In genomic region chr17:81959362-81960129, GRCh38 we compare ENCODE assay signal across 9 cellular contexts. TPM values are rescaled to one million over a fixed set of nuclear protein-coding genes. Genes with fewer than 3 reads are reported as not detected.
DNase-seq lines count a peak whose midpoint lies in the region; ATAC-seq and TF ChIP-seq lines count a peak whose summit lies in the region.
"Had no signal": no experiment of that assay in that cellular context is flagged by ENCODE, and none has a peak within 500 bp of the region (broad histone marks: within the 10 kb centered on the region; RNA-seq: fewer than 3 reads in every experiment).

No MANE protein-coding gene starts in this region.

- H4K20me1 ChIP-seq in H9 (ENCODE audit: control insufficient read depth, insufficient read depth, insufficient read length): no peaks in the 10 kb centered on the region

- H3K36me3 ChIP-seq in CD8-positive, alpha-beta memory T cell (ENCODE audit: insufficient read depth, low read length): no peaks in the 10 kb centered on the region
- peaks cover 0 to 3% of the 10 kb centered on the region in 2 experiments for H3K36me3 ChIP-seq in trophoblast cell (ENCODE audit: control insufficient read depth in 1 of 2, insufficient read depth in 2 of 2, low read length in 2 of 2)
- H3K36me3 ChIP-seq in upper lobe of left lung: no peaks in the 10 kb centered on the region

- no peak overlapping the region for H2BK20ac ChIP-seq in H9 (ENCODE audit: low read depth, low read length, poor library complexity, severe bottlenecking)

- no peak overlapping the region for H3K23ac ChIP-seq in H9 (ENCODE audit: insufficient read length, low read depth, low read length)
- no peak overlapping the region for H3K23ac ChIP-seq in trophoblast cell (ENCODE audit: low read length)

- H3K4me1 Mint-ChIP-seq in CD8-positive, alpha-beta memory T cell: peaks cover 6 to 18% (median 7%) of the 10 kb centered on the region in 3 donors
- peaks cover 9 to 14% of the 10 kb centered on the region in 2 experiments for H3K4me1 Mint-ChIP-seq in H9

- peak overlapping the region; percentile 63 for H4K12ac ChIP-seq in trophoblast cell (ENCODE audit: low read depth, low read length)

- no peak overlapping the region for H2BK15ac ChIP-seq in H9 (ENCODE audit: low read depth, low read length)

- POLR2A ChIA-PET in CD8-positive, alpha-beta memory T cell (lab: Charles Lee): interaction anchor here (0.6 to 2.4 kb wide), 7 partner anchors 9 to 139 kb away, joined by 3 to 12 read pairs (median 5); partner anchors contain the start of genes CENPX, DCXR and LRRC45

- peak overlapping the region in 1 of 7 donors; percentile 43 for H3K4me3 Mint-ChIP-seq in CD8-positive, alpha-beta memory T cell
- peak overlapping the region; percentile 17 to 59; a peak in 1 of 5 replicates for H3K4me3 Mint-ChIP-seq in H9

- peaks cover 23 to 29% of the 10 kb centered on the region in 2 donors for H3K27me3 Mint-ChIP-seq in CD8-positive, alpha-beta memory T cell
- H3K27me3 Mint-ChIP-seq in H9 (ENCODE audit: low read depth): peaks cover 73% of the 10 kb centered on the region

- H3K79me2 ChIP-seq in H9 (ENCODE audit: insufficient read depth, low read length): no peaks in the 10 kb centered on the region
- peaks cover 3% of the 10 kb centered on the region for H3K79me2 ChIP-seq in trophoblast cell (ENCODE audit: control insufficient read depth, insufficient read depth, low read length, poor library complexity)

- H3K14ac ChIP-seq in H9 (ENCODE audit: insufficient read depth, low read length) (no peak overlapping the region; the same call in 1 of the 2 replicates), trophoblast cell (ENCODE audit: low read length) (peak overlapping the region; percentile 28)

- H3K56ac ChIP-seq in H9 (ENCODE audit: insufficient read length, low read depth, low read length): no peak overlapping the region

- no peak overlapping the region for H4K8ac ChIP-seq in H9 (replicated peaks; ENCODE audit: insufficient read length, low read depth, low read length)
- peak overlapping the region; percentile 55 for H4K8ac ChIP-seq in trophoblast cell (ENCODE audit: low read depth, low read length)

- no peak overlapping the region for H2AK5ac ChIP-seq in H9 (ENCODE audit: insufficient read length, low read length)
- peak overlapping the region; percentile 49 for H2AK5ac ChIP-seq in trophoblast cell (ENCODE audit: low read length)

- H2BK12ac ChIP-seq in H9 (ENCODE audit: insufficient read length, low read depth, low read length): no peak overlapping the region
- H2BK12ac ChIP-seq in trophoblast cell (ENCODE audit: low read length): peak overlapping the region; percentile 45

- ATAC-seq in upper lobe of left lung (ENCODE audit: low FRiP score in 2 of 2): peak; percentile 72 to 90

- no peak overlapping the region for H3K27ac Mint-ChIP-seq in CD8-positive, alpha-beta memory T cell
- no peak overlapping the region for H3K27ac Mint-ChIP-seq in H9

- peaks cover 3% of the 10 kb centered on the region for H3K23me2 ChIP-seq in H9 (ENCODE audit: insufficient read length, low read depth, low read length, poor library complexity, severe bottlenecking)

- H2AFZ ChIP-seq in H9 (ENCODE audit: low read length) (no peak overlapping the region), trophoblast cell (ENCODE audit: insufficient read depth, low read length, poor library complexity) (peak overlapping the region; percentile 79)

- no CpG with 5 or more reads among the region's 112 CpGs for WGBS in H9 (ENCODE audit: extremely low coverage, insufficient read length, low lambda C conversion rate)
- no CpG with 5 or more reads among the region's 112 CpGs for WGBS in trophoblast cell (ENCODE audit: extremely low coverage, insufficient coverage, insufficient read length)
- WGBS in upper lobe of left lung, 2 donors: 0% methylated on average over 2 to 10 of the region's 112 CpGs

- H3K9me3 Mint-ChIP-seq in CD8-positive, alpha-beta memory T cell: no peaks in the 10 kb centered on the region
- H3K9me3 Mint-ChIP-seq in H9: peaks cover 0 to 4% of the 10 kb centered on the region in 2 experiments; a peak in 1 of 5 replicates

- peak; percentile 51; the same call in 2 of the 3 replicates for TF ChIP-seq CTCF in H9 (conservative IDR thresholded peaks at IDR 0.05)
- peak; percentile 79 to 100 (median 99) for TF ChIP-seq CTCF in upper lobe of left lung (IDR thresholded peaks at IDR 0.05)

- no peak for TF ChIP-seq EP300 in upper lobe of left lung (IDR thresholded peaks at IDR 0.05)

- H3K79me1 ChIP-seq in H9 (ENCODE audit: insufficient read depth, low read depth, low read length, poor library complexity, severe bottlenecking): no peaks in the 10 kb centered on the region
- H3K79me1 ChIP-seq in trophoblast cell (ENCODE audit: low read length): peaks cover 13% of the 10 kb centered on the region

- H3K4ac ChIP-seq in H9 (ENCODE audit: low read depth, low read length) (no peak overlapping the region), trophoblast cell (ENCODE audit: low read depth, low read length) (peak overlapping the region; percentile 51)

- DNase-seq in CD8-positive, alpha-beta memory T cell: peak; percentile 80 to 86 (median 82)
- peak; percentile 83 for DNase-seq in H9
- DNase-seq in activated T-helper 9 cell treated with anti-CD3 and anti-CD28 coated beads, Interleukin-2, amount 50 U/mL, for 16 hours (ENCODE audit: low read depth): peak; percentile 75
- DNase-seq in germinal center (ENCODE audit: low spot score): peak; percentile 74
- peak in 1 of 2 donors; percentile 79 for DNase-seq in trophoblast cell
- DNase-seq in upper lobe of left lung: peak; percentile 79 to 97
- DNase-seq in H4 (ENCODE audit: low spot score): no peak

- TF ChIP-seq POLR2A in upper lobe of left lung (IDR thresholded peaks at IDR 0.05): no peak

- H4K5ac ChIP-seq in H9 (ENCODE audit: insufficient read length, low read depth, low read length): no peak overlapping the region

- peak overlapping the region; percentile 16 for H3K27ac ChIP-seq in CD8-positive, alpha-beta memory T cell (ENCODE audit: low read depth, low read length)
- H3K27ac ChIP-seq in H9 (ENCODE audit: insufficient read length, low read depth, low read length) (no peak overlapping the region), trophoblast cell (ENCODE audit: low read depth, low read length) (no peak overlapping the region), upper lobe of left lung (peak overlapping the region in 1 of 4 donors; percentile 49)

- peaks cover 13% of the 10 kb centered on the region for H3K27me3 ChIP-seq in CD8-positive, alpha-beta memory T cell (ENCODE audit: insufficient read depth, low read length, poor library complexity, severe bottlenecking)
- H3K27me3 ChIP-seq in H9 (ENCODE audit: insufficient read depth, low read length): peaks cover 41% of the 10 kb centered on the region; the same call in 1 of the 2 replicates
- peaks cover 35% of the 10 kb centered on the region for H3K27me3 ChIP-seq in trophoblast cell (ENCODE audit: insufficient read depth, low read length)
- peaks cover 1 to 43% (median 17%) of the 10 kb centered on the region in 4 donors for H3K27me3 ChIP-seq in upper lobe of left lung

- no peak overlapping the region for H2BK5ac ChIP-seq in H9 (ENCODE audit: insufficient read length, low read length)
- no peak overlapping the region for H2BK5ac ChIP-seq in trophoblast cell (ENCODE audit: low read depth, low read length, poor library complexity)

- H3K36me3 Mint-ChIP-seq in CD8-positive, alpha-beta memory T cell: no peaks in the 10 kb centered on the region
- H3K36me3 Mint-ChIP-seq in H9 (ENCODE audit: insufficient read depth in 1 of 3, low read depth in 3 of 3): no peaks in the 10 kb centered on the region; a peak in 1 of 7 replicates

- H3K9me3 ChIP-seq in CD8-positive, alpha-beta memory T cell (ENCODE audit: low read length): no peaks in the 10 kb centered on the region
- H3K9me3 ChIP-seq in H9 (ENCODE audit: control insufficient read depth, low read depth, low read length) (no peaks in the 10 kb centered on the region), trophoblast cell (ENCODE audit: insufficient read depth, low read depth, low read length) (no peaks in the 10 kb centered on the region), upper lobe of left lung (no peaks in the 10 kb centered on the region)

- H3K9ac ChIP-seq in H9 (ENCODE audit: extremely low read depth, insufficient read length, low read length): no peak overlapping the region
- no peak overlapping the region for H3K9ac ChIP-seq in trophoblast cell (ENCODE audit: low read length)

- CTCF ChIA-PET in CD8-positive, alpha-beta memory T cell (lab: Charles Lee): interaction anchor here (0.7 to 4.8 kb wide), 34 partner anchors 9 to 246 kb away, joined by 3 to 83 read pairs (median 4); partner anchors contain the start of genes ARHGDIA, CENPX, DCXR and GPS1

- H3K4me3 ChIP-seq in CD8-positive, alpha-beta memory T cell (ENCODE audit: low read length): no peak overlapping the region
- H3K4me3 ChIP-seq in trophoblast cell (ENCODE audit: low read depth, low read length): peak overlapping the region; percentile 68
- H3K4me3 ChIP-seq in upper lobe of left lung: peak overlapping the region in 3 of 4 donors; percentile 50 to 57 (median 52)

- H3K4me2 ChIP-seq in H9 (ENCODE audit: insufficient read depth, insufficient read length, low read length): peak overlapping the region; percentile 4
- peak overlapping the region; percentile 78 for H3K4me2 ChIP-seq in trophoblast cell (ENCODE audit: low read length)

- no peaks in the 10 kb centered on the region for H3K4me1 ChIP-seq in CD8-positive, alpha-beta memory T cell (ENCODE audit: insufficient read depth, low read length)
- H3K4me1 ChIP-seq in H9 (ENCODE audit: insufficient read depth, low read length) (no peaks in the 10 kb centered on the region), trophoblast cell (ENCODE audit: control insufficient read depth in 1 of 2, insufficient read depth in 2 of 2, low read length in 2 of 2) (peaks cover 15 to 21% of the 10 kb centered on the region in 2 experiments), upper lobe of left lung (peaks cover 14 to 33% (median 21%) of the 10 kb centered on the region in 4 donors)

- H3K18ac ChIP-seq in H9 (ENCODE audit: insufficient read length, low read depth, low read length): no peak overlapping the region
- peak overlapping the region; percentile 31 for H3K18ac ChIP-seq in trophoblast cell (ENCODE audit: low read length)

- H4K91ac ChIP-seq in H9 (ENCODE audit: insufficient read length, low read depth, low read length) (no peak overlapping the region), trophoblast cell (ENCODE audit: low read depth, low read length) (peak overlapping the region; percentile 75)

- H2BK120ac ChIP-seq in H9 (ENCODE audit: low read depth, low read length, poor library complexity, severe bottlenecking) (no peak overlapping the region), trophoblast cell (ENCODE audit: insufficient read depth, low read length, poor library complexity) (peak overlapping the region; percentile 64)

- H3T11ph ChIP-seq in H9 (ENCODE audit: low read length): no peak overlapping the region

RNA-seq across cellular contexts. Expression of gene NOTUM, which starts 1.4 kb away (rescaled TPM):
- under 1 TPM; 0.33 to 0.35 TPM for total RNA-seq in CD8-positive, alpha-beta memory T cell
- not detected for polyA plus RNA-seq in CD8-positive, alpha-beta memory T cell
- total RNA-seq in H9 (2021) (2.0 and 2.1 TPM in 2 replicates), upper lobe of left lung (1 to 10 TPM in 5 of 6 donors, under 1 TPM in 1; 0.89 to 5.0 (median 2.3) TPM)
- 4.1 TPM for polyA plus RNA-seq in PFSK-1 (2012; ENCODE audit: insufficient read length, low read depth)
- 8.7 and 9.0 TPM in 2 replicates for polyA plus RNA-seq in trophoblast cell (2013)
- total RNA-seq in H4 (2014; rRNA removed; shearing (Covaris generic)): 0.06 and 0.45 TPM in 2 replicates

RNA-seq across cellular contexts. Expression of gene MYADML2, which starts 12.5 kb away (rescaled TPM):
- total RNA-seq in CD8-positive, alpha-beta memory T cell: not detected
- polyA plus RNA-seq in CD8-positive, alpha-beta memory T cell: not detected
- 0.13 and 0.22 TPM in 2 replicates for total RNA-seq in H9 (2021)
- polyA plus RNA-seq in PFSK-1 (2012; ENCODE audit: insufficient read length, low read depth): 0.43 TPM
- polyA plus RNA-seq in trophoblast cell (2013): 0.01 TPM in 1 of 2 replicates, not detected in the other
- not detected for total RNA-seq in upper lobe of left lung
- not detected in 2 replicates for total RNA-seq in H4 (2014; rRNA removed; shearing (Covaris generic))
- total RNA-seq: T-helper 1 cell treated with Interleukin-12 subunit alpha and Interleukin-12 subunit beta and Interleukin-4 antibody, amounts not matched to agents 30 ng/mL and 1 ng/mL, for 36 hours had no signal

RNA-seq across cellular contexts. Expression of gene ASPSCR1, which starts 17.9 kb away (rescaled TPM):
- 10 to 100 TPM; 32.0 to 35.9 TPM for total RNA-seq in CD8-positive, alpha-beta memory T cell
- polyA plus RNA-seq in CD8-positive, alpha-beta memory T cell: 29.2 TPM
- total RNA-seq in H9 (2021) (50.9 and 53.1 TPM in 2 replicates), upper lobe of left lung (10 to 100 TPM; 26.0 to 96.4 (median 56.1) TPM)
- 116 TPM for polyA plus RNA-seq in PFSK-1 (2012; ENCODE audit: insufficient read length, low read depth)
- 12.8 and 13.1 TPM in 2 replicates for polyA plus RNA-seq in trophoblast cell (2013)
- 24.9 and 32.5 TPM in 2 replicates for total RNA-seq in H4 (2014; rRNA removed; shearing (Covaris generic))

RNA-seq across cellular contexts. Expression of gene PYCR1, which starts 22.4 kb away (rescaled TPM):
- 100 to 1,000 TPM; 128 to 138 TPM for total RNA-seq in CD8-positive, alpha-beta memory T cell
- 0.63 TPM for polyA plus RNA-seq in CD8-positive, alpha-beta memory T cell
- total RNA-seq in H9 (2021) (111 and 116 TPM in 2 replicates), upper lobe of left lung (10 to 100 TPM in 4 of 6 donors, 1 to 10 TPM in 2; 8.4 to 42.4 (median 14.6) TPM)
- 966 TPM for polyA plus RNA-seq in PFSK-1 (2012; ENCODE audit: insufficient read length, low read depth)
- 37.2 and 37.6 TPM in 2 replicates for polyA plus RNA-seq in trophoblast cell (2013)
- 92.4 and 128 TPM in 2 replicates for total RNA-seq in H4 (2014; rRNA removed; shearing (Covaris generic))

RNA-seq across cellular contexts. Expression of gene MAFG, which starts 32.0 kb away (rescaled TPM):
- total RNA-seq in CD8-positive, alpha-beta memory T cell: 10 to 100 TPM; 28.4 to 34.7 TPM
- polyA plus RNA-seq in CD8-positive, alpha-beta memory T cell: 2.5 TPM
- 31.4 and 33.7 TPM in 2 replicates for total RNA-seq in H9 (2021)
- 98.7 TPM for polyA plus RNA-seq in PFSK-1 (2012; ENCODE audit: insufficient read length, low read depth)
- polyA plus RNA-seq in trophoblast cell (2013): 32.1 and 36.5 TPM in 2 replicates
- total RNA-seq in upper lobe of left lung: 10 to 100 TPM; 23.0 to 46.4 (median 28.8) TPM
- total RNA-seq in H4 (2014; rRNA removed; shearing (Covaris generic)): 8.7 and 9.3 TPM in 2 replicates
